In genomic region chr11:66881927-66882452, GRCh38 we compare ENCODE assay signal across 1 cellular context.
TF ChIP-seq lines count a peak whose summit lies in the region.

No MANE protein-coding gene starts in this region.

TF ChIP-seq in K562, 482 proteins besides CTCF, POLR2A, EP300 and RAD21 (continued from another document):
- TF ChIP-seq KLF6 (CRISPR knock-in tag; IDR thresholded peaks at IDR 0.05; ENCODE audit: borderline replicate concordance) = no peak
- no peak for TF ChIP-seq ZFP30 (CRISPR knock-in tag; IDR thresholded peaks at IDR 0.05; ENCODE audit: borderline replicate concordance)
- no peak for TF ChIP-seq PML (IDR thresholded peaks at IDR 0.05; ENCODE audit: low read length)
- TF ChIP-seq NFE2 (IDR thresholded peaks at IDR 0.05; ENCODE audit: low read depth) = no peak
- no peak for TF ChIP-seq EP400 (IDR thresholded peaks at IDR 0.05)
- no peak for TF ChIP-seq ZNF583 (CRISPR knock-in tag; IDR thresholded peaks at IDR 0.05)
- TF ChIP-seq POLR2AphosphoS5 (IDR thresholded peaks at IDR 0.05; ENCODE audit: control insufficient read depth, insufficient read depth, low read depth, low read length) = no peak
- no peak for TF ChIP-seq HOMEZ (CRISPR knock-in tag; IDR thresholded peaks at IDR 0.05)
- no peak for TF ChIP-seq TCFL5 (CRISPR knock-in tag; conservative IDR thresholded peaks at IDR 0.05)
- TF ChIP-seq, protein P1, sequence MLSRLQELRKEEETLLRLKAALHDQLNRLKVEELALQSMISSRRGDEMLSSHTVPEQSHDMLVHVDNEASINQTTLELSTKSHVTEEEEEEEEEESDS (CRISPR knock-in tag; IDR thresholded peaks at IDR 0.05) = no peak
- TF ChIP-seq RBM39 (optimal IDR thresholded peaks at IDR 0.05; ENCODE audit: low read depth, low read length) = no peak
- TF ChIP-seq, protein P2, sequence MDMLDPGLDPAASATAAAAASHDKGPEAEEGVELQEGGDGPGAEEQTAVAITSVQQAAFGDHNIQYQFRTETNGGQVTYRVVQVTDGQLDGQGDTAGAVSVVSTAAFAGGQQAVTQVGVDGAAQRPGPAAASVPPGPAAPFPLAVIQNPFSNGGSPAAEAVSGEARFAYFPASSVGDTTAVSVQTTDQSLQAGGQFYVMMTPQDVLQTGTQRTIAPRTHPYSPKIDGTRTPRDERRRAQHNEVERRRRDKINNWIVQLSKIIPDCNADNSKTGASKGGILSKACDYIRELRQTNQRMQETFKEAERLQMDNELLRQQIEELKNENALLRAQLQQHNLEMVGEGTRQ (CRISPR knock-in tag; IDR thresholded peaks at IDR 0.05) = peak; percentile 40
- TF ChIP-seq STAG1 (CRISPR knock-in tag; IDR thresholded peaks at IDR 0.05; ENCODE audit: borderline replicate concordance) = no peak
- TF ChIP-seq ZNF347 (CRISPR knock-in tag; IDR thresholded peaks at IDR 0.05; ENCODE audit: low read depth) = no peak
- TF ChIP-seq, protein P3, sequence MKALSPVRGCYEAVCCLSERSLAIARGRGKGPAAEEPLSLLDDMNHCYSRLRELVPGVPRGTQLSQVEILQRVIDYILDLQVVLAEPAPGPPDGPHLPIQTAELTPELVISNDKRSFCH (CRISPR knock-in tag; IDR thresholded peaks at IDR 0.05) = no peak
- TF ChIP-seq, protein P3 (tag; IDR thresholded peaks at IDR 0.05) = no peak
- TF ChIP-seq ATF1 (CRISPR knock-in tag; IDR thresholded peaks at IDR 0.05) = no peak
- 0 out of 2 replicates have a peak, but pooled peaks have one; percentile 10 for TF ChIP-seq ATF1 (tag; IDR thresholded peaks at IDR 0.05)
- TF ChIP-seq CBX5 (IDR thresholded peaks at IDR 0.05; ENCODE audit: borderline replicate concordance, low read depth) = no peak
- no peak for TF ChIP-seq ZNF384 (IDR thresholded peaks at IDR 0.05; ENCODE audit: low read depth, low read length)
- no peak for TF ChIP-seq XRCC4 (IDR thresholded peaks at IDR 0.05; ENCODE audit: extremely low read depth, insufficient read depth, insufficient read length)
- TF ChIP-seq, protein P4, sequence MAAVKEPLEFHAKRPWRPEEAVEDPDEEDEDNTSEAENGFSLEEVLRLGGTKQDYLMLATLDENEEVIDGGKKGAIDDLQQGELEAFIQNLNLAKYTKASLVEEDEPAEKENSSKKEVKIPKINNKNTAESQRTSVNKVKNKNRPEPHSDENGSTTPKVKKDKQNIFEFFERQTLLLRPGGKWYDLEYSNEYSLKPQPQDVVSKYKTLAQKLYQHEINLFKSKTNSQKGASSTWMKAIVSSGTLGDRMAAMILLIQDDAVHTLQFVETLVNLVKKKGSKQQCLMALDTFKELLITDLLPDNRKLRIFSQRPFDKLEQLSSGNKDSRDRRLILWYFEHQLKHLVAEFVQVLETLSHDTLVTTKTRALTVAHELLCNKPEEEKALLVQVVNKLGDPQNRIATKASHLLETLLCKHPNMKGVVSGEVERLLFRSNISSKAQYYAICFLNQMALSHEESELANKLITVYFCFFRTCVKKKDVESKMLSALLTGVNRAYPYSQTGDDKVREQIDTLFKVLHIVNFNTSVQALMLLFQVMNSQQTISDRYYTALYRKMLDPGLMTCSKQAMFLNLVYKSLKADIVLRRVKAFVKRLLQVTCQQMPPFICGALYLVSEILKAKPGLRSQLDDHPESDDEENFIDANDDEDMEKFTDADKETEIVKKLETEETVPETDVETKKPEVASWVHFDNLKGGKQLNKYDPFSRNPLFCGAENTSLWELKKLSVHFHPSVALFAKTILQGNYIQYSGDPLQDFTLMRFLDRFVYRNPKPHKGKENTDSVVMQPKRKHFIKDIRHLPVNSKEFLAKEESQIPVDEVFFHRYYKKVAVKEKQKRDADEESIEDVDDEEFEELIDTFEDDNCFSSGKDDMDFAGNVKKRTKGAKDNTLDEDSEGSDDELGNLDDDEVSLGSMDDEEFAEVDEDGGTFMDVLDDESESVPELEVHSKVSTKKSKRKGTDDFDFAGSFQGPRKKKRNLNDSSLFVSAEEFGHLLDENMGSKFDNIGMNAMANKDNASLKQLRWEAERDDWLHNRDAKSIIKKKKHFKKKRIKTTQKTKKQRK (IDR thresholded peaks at IDR 0.05; ENCODE audit: borderline replicate concordance, low read depth, low read length) = no peak
- peak; percentile 85; the same call in 1 of the 2 replicates for TF ChIP-seq ZBTB17 (CRISPR knock-in tag; IDR thresholded peaks at IDR 0.05)
- no peak for TF ChIP-seq E4F1 (CRISPR knock-in tag; IDR thresholded peaks at IDR 0.05; ENCODE audit: borderline replicate concordance)
- TF ChIP-seq, protein P5, sequence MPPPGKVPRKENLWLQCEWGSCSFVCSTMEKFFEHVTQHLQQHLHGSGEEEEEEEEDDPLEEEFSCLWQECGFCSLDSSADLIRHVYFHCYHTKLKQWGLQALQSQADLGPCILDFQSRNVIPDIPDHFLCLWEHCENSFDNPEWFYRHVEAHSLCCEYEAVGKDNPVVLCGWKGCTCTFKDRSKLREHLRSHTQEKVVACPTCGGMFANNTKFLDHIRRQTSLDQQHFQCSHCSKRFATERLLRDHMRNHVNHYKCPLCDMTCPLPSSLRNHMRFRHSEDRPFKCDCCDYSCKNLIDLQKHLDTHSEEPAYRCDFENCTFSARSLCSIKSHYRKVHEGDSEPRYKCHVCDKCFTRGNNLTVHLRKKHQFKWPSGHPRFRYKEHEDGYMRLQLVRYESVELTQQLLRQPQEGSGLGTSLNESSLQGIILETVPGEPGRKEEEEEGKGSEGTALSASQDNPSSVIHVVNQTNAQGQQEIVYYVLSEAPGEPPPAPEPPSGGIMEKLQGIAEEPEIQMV (tag; conservative IDR thresholded peaks at IDR 0.05; ENCODE audit: low read depth) = no peak
- no peak for TF ChIP-seq ZKSCAN1 (IDR thresholded peaks at IDR 0.05; ENCODE audit: low read depth, low read length)
- TF ChIP-seq SAFB2 (IDR thresholded peaks at IDR 0.05; ENCODE audit: borderline replicate concordance, low read depth, low read length, severe bottlenecking) = no peak
- TF ChIP-seq, protein P6, sequence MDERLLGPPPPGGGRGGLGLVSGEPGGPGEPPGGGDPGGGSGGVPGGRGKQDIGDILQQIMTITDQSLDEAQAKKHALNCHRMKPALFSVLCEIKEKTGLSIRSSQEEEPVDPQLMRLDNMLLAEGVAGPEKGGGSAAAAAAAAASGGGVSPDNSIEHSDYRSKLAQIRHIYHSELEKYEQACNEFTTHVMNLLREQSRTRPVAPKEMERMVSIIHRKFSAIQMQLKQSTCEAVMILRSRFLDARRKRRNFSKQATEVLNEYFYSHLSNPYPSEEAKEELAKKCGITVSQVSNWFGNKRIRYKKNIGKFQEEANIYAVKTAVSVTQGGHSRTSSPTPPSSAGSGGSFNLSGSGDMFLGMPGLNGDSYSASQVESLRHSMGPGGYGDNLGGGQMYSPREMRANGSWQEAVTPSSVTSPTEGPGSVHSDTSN (CRISPR knock-in tag; IDR thresholded peaks at IDR 0.05; ENCODE audit: low read depth) = no peak
- TF ChIP-seq, protein P6 (tag; conservative IDR thresholded peaks at IDR 0.05; ENCODE audit: low read depth) = peak; percentile 93
- TF ChIP-seq, protein P7, sequence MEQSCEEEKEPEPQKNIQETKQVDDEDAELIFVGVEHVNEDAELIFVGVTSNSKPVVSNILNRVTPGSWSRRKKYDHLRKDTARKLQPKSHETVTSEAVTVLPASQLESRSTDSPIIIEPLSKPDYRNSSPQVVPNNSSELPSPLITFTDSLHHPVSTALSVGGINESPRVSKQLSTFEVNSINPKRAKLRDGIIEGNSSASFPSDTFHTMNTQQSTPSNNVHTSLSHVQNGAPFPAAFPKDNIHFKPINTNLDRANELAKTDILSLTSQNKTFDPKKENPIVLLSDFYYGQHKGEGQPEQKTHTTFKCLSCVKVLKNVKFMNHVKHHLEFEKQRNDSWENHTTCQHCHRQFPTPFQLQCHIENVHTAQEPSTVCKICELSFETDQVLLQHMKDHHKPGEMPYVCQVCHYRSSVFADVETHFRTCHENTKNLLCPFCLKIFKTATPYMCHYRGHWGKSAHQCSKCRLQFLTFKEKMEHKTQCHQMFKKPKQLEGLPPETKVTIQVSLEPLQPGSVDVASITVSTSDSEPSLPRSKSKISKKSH (CRISPR knock-in tag; IDR thresholded peaks at IDR 0.05) = no peak
- no peak for TF ChIP-seq FOXJ3 (CRISPR knock-in tag; IDR thresholded peaks at IDR 0.05)
- TF ChIP-seq, protein P8, sequence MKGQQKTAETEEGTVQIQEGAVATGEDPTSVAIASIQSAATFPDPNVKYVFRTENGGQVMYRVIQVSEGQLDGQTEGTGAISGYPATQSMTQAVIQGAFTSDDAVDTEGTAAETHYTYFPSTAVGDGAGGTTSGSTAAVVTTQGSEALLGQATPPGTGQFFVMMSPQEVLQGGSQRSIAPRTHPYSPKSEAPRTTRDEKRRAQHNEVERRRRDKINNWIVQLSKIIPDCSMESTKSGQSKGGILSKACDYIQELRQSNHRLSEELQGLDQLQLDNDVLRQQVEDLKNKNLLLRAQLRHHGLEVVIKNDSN (CRISPR knock-in tag; IDR thresholded peaks at IDR 0.05) = peak; percentile 67; the same call in 1 of the 2 replicates
- no peak for TF ChIP-seq HNRNPH1 (optimal IDR thresholded peaks at IDR 0.05; ENCODE audit: low read depth, low read length)
